In the genomic region with DNA sequence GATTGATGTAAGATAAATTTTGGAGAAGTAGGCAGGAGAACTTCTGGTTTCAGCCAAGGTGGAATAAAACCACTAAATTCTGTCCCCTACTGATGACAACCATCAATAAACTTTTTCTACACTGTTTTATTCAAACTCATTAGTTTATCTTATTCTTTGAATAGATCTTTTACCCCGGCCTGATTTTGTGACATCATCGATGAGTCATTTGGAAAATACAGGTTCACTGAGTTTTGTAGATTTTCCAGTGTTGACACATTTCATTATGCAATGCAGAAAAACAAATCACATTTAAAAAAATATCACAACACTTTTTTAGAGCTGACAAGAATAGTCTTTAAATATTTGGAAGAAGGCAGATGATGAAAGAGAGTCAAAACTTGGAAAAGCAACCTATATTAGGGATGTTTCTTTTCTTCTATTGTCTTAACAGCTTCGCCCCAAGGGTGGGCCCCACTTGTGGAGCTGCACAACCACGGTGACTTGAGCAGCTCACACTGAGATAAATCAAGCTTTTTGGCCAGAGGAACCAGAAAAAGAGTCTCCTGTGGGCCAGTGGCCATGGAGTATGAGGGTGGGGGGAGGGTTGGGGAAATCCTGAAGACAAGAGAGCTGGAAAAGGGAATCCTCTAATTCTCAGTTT, we compare ENCODE assay signal across 16 cellular contexts.
DNase-seq lines count a peak whose midpoint lies in the region; ATAC-seq, FAIRE-seq and TF ChIP-seq lines count a peak whose summit lies in the region.
"Had no signal": no experiment of that assay in that cellular context is flagged by ENCODE, and none has a peak within 500 bp of the region (broad histone marks: within the 10 kb centered on the region; RNA-seq: fewer than 3 reads in every experiment).

No MANE protein-coding gene starts in this region.

- peak; percentile 55 for FAIRE-seq in GM19239 (lab: Jason Lieb, UNC)

- no peaks in the 10 kb centered on the region for H3K27me3 ChIP-seq in liver (ENCODE audit: control insufficient read depth in 4 of 4, insufficient read depth in 4 of 4, low read length in 3 of 4)
- H3K27me3 ChIP-seq: esophagus muscularis mucosa, sigmoid colon had no signal

- H3K27ac ChIP-seq in liver (ENCODE audit: low read depth in 1 of 2, low read length in 2 of 2): peak overlapping the region; percentile 47 to 48
- H3K27ac ChIP-seq: esophagus muscularis mucosa, sigmoid colon had no signal

- TF ChIP-seq CTCF in choroid plexus epithelial cell (conservative IDR thresholded peaks at IDR 0.05; ENCODE audit: low read depth, low read length) (no peak), liver (IDR thresholded peaks at IDR 0.05; ENCODE audit: low read depth, low read length, missing input control) (no peak)

- H3K9me3 ChIP-seq in liver (ENCODE audit: control insufficient read depth in 4 of 4, low read length in 3 of 4): no peaks in the 10 kb centered on the region
- H3K9me3 ChIP-seq: esophagus muscularis mucosa, sigmoid colon had no signal

- TF ChIP-seq RAD21 in liver (IDR thresholded peaks at IDR 0.05): no peak

- WGBS in liver: 48% methylated on average over 4 of the region's 4 CpGs

- no peaks in the 10 kb centered on the region for H3K36me3 ChIP-seq in liver (ENCODE audit: control insufficient read depth in 4 of 4, insufficient read depth in 3 of 4, low read depth in 1 of 4, low read length in 3 of 4)
- H3K36me3 ChIP-seq: esophagus muscularis mucosa, sigmoid colon had no signal

- DNase-seq in GM19239 (ENCODE audit: insufficient read length, low spot score) (no peak), M059J (ENCODE audit: low read depth) (peak; percentile 22), choroid plexus epithelial cell (ENCODE audit: low read depth) (peak; percentile 41), NCI-H1930 (lab: John Stamatoyannopoulos, UW) (no peak)
- DNase-seq in activated CD8-positive, alpha-beta memory T cell treated with anti-CD3 and anti-CD28 coated beads for 24 hours: no peak
- DNase-seq: activated naive CD4-positive, alpha-beta T cell treated with anti-CD3 and anti-CD28 coated beads for 36 hours; hypothalamus; KG1; left colon; NCI-H146; sigmoid colon; stimulated activated CD4-positive, alpha-beta T cell treated with anti-CD3 and anti-CD28 coated beads, Interleukin-2, amount 100 ng/mL, for 48 hours had no signal

- peaks cover 0 to 11% (median 1%) of the 10 kb centered on the region in 4 donors for H3K4me1 ChIP-seq in liver (ENCODE audit: control insufficient read depth in 4 of 4, insufficient read depth in 4 of 4, low read length in 3 of 4)
- H3K4me1 ChIP-seq: esophagus muscularis mucosa, sigmoid colon had no signal

- H3K4me3 ChIP-seq in choroid plexus epithelial cell (ENCODE audit: low read depth, low read length) (no peak overlapping the region), liver (ENCODE audit: low read depth in 1 of 3, low read length in 3 of 3) (no peak overlapping the region)
- H3K4me3 ChIP-seq: esophagus muscularis mucosa, sigmoid colon had no signal

- no peak overlapping the region for H3K9ac ChIP-seq in liver (ENCODE audit: low read depth in 1 of 2, low read length in 2 of 2)

- ATAC-seq in activated CD4-positive, CD25-positive, alpha-beta regulatory T cell treated with anti-CD3 and anti-CD28 coated beads, Interleukin-2, amount 50 U/mL, for 24 hours: no peak
- ATAC-seq in GM21447 (IDR thresholded peaks at IDR 0.05; ENCODE audit: unreplicated experiment): no peak
- ATAC-seq: left colon had no signal

TF ChIP-seq in liver, 16 proteins besides CTCF, POLR2A, EP300 and RAD21:
- TF ChIP-seq FOXA1 (IDR thresholded peaks at IDR 0.05) (no peak), SP1 (IDR thresholded peaks at IDR 0.05) (no peak), TAF1 (conservative IDR thresholded peaks at IDR 0.05) (no peak), NR2F2 (IDR thresholded peaks at IDR 0.05) (no peak), RXRA (IDR thresholded peaks at IDR 0.05) (peak; percentile 49 to 60), ATF3 (IDR thresholded peaks at IDR 0.05) (peak; percentile 90), FOXA2 (IDR thresholded peaks at IDR 0.05) (no peak), HNF4G (IDR thresholded peaks at IDR 0.05) (no peak), YY1 (IDR thresholded peaks at IDR 0.05) (no peak), HNF4A (conservative IDR thresholded peaks at IDR 0.05) (peak; percentile 22 to 32), EGR1 (IDR thresholded peaks at IDR 0.05; ENCODE audit: low read depth in 2 of 2) (peak in 1 of 2 donors; percentile 34), JUND (IDR thresholded peaks at IDR 0.05) (peak; percentile 98), GABPA (IDR thresholded peaks at IDR 0.05 in 1 of 2, conservative IDR thresholded peaks at IDR 0.05 in 1 of 2) (no peak)
- TF ChIP-seq, protein P1, sequence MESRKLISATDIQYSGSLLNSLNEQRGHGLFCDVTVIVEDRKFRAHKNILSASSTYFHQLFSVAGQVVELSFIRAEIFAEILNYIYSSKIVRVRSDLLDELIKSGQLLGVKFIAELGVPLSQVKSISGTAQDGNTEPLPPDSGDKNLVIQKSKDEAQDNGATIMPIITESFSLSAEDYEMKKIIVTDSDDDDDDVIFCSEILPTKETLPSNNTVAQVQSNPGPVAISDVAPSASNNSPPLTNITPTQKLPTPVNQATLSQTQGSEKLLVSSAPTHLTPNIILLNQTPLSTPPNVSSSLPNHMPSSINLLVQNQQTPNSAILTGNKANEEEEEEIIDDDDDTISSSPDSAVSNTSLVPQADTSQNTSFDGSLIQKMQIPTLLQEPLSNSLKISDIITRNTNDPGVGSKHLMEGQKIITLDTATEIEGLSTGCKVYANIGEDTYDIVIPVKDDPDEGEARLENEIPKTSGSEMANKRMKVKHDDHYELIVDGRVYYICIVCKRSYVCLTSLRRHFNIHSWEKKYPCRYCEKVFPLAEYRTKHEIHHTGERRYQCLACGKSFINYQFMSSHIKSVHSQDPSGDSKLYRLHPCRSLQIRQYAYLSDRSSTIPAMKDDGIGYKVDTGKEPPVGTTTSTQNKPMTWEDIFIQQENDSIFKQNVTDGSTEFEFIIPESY (IDR thresholded peaks at IDR 0.05): no peak
- TF ChIP-seq, protein P2, sequence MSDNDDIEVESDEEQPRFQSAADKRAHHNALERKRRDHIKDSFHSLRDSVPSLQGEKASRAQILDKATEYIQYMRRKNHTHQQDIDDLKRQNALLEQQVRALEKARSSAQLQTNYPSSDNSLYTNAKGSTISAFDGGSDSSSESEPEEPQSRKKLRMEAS (IDR thresholded peaks at IDR 0.05): no peak
- TF ChIP-seq, protein P3, sequence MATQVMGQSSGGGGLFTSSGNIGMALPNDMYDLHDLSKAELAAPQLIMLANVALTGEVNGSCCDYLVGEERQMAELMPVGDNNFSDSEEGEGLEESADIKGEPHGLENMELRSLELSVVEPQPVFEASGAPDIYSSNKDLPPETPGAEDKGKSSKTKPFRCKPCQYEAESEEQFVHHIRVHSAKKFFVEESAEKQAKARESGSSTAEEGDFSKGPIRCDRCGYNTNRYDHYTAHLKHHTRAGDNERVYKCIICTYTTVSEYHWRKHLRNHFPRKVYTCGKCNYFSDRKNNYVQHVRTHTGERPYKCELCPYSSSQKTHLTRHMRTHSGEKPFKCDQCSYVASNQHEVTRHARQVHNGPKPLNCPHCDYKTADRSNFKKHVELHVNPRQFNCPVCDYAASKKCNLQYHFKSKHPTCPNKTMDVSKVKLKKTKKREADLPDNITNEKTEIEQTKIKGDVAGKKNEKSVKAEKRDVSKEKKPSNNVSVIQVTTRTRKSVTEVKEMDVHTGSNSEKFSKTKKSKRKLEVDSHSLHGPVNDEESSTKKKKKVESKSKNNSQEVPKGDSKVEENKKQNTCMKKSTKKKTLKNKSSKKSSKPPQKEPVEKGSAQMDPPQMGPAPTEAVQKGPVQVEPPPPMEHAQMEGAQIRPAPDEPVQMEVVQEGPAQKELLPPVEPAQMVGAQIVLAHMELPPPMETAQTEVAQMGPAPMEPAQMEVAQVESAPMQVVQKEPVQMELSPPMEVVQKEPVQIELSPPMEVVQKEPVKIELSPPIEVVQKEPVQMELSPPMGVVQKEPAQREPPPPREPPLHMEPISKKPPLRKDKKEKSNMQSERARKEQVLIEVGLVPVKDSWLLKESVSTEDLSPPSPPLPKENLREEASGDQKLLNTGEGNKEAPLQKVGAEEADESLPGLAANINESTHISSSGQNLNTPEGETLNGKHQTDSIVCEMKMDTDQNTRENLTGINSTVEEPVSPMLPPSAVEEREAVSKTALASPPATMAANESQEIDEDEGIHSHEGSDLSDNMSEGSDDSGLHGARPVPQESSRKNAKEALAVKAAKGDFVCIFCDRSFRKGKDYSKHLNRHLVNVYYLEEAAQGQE (IDR thresholded peaks at IDR 0.05): no peak

Comparison
In these comparisons a context has a peak if more than half of its experiments do, and no peak if none do; other contexts are left out.
1. DNase-seq: peak in M059J (single experiment) and choroid plexus epithelial cell (single experiment); none in GM19239 (single experiment), activated CD8-positive, alpha-beta memory T cell treated with anti-CD3 and anti-CD28 coated beads for 24 hours (single experiment) and NCI-H1930 (0 of 2).